Comparison of ENCODE assay signal across 8 cellular contexts in genomic region chr22:19448076-19448607, GRCh38. TPM values are rescaled to one million over a fixed set of nuclear protein-coding genes. Genes with fewer than 3 reads are reported as not detected.
A peak's percentile ranks its signal among the peaks of the same experiment; 100 is the strongest.
DNase-seq lines count a peak whose midpoint lies in the region; ATAC-seq and TF ChIP-seq lines count a peak whose summit lies in the region.

No MANE protein-coding gene starts in this region.

- 0 out of 2 replicates have a peak, but pooled peaks cover 7% of the 10 kb centered on the region for H4K20me1 ChIP-seq in SK-N-SH (ENCODE audit: insufficient read depth)

- H3K9ac ChIP-seq in SK-N-SH: peak overlapping the region; percentile 90

- POLR2A ChIA-PET in SK-N-SH (lab: Yijun Ruan, JAX): no interaction called here

- H3K4me1 ChIP-seq in SK-N-SH (ENCODE audit: control insufficient read depth in 1 of 2, insufficient read depth in 2 of 2, low read depth in 1 of 2, low read length in 1 of 2) (peaks cover 0 to 19% of the 10 kb centered on the region in 2 experiments; a peak in 1 of 4 replicates), lower lobe of right lung (peaks cover 33% of the 10 kb centered on the region), thyroid gland (peaks cover 22 to 29% of the 10 kb centered on the region in 2 donors)

- no peak for TF ChIP-seq RAD21 in SK-N-SH (IDR thresholded peaks at IDR 0.05; ENCODE audit: low read length)

- CTCF ChIA-PET in SK-N-SH (lab: Yijun Ruan, JAX): interaction anchor here (0.7 to 1.7 kb wide), 3 partner anchors 182 to 303 kb away, joined by 4 to 7 read pairs (median 5); no protein-coding TSS in a partner anchor

- peaks cover 74% of the 10 kb centered on the region for H3K36me3 ChIP-seq in KOPT-K1 (ENCODE audit: insufficient read depth, low read length)
- peaks cover 19 to 56% of the 10 kb centered on the region in 2 experiments for H3K36me3 ChIP-seq in SK-N-SH (replicated peaks in 1 of 2; ENCODE audit: control insufficient read depth in 1 of 2, insufficient read depth in 2 of 2, low read length in 1 of 2)
- H3K36me3 ChIP-seq in lower lobe of right lung: peaks cover 41% of the 10 kb centered on the region
- H3K36me3 ChIP-seq in thyroid gland: peaks cover 0 to 18% of the 10 kb centered on the region in 2 donors

- H2AFZ ChIP-seq in SK-N-SH (ENCODE audit: low read depth): peak overlapping the region; percentile 85

- H3K9me3 ChIP-seq in KOPT-K1 (ENCODE audit: insufficient read depth, low read length, poor library complexity, severe bottlenecking): no peaks in the 10 kb centered on the region
- no peaks in the 10 kb centered on the region for H3K9me3 ChIP-seq in SK-N-SH
- H3K9me3 ChIP-seq in lower lobe of right lung: no peaks in the 10 kb centered on the region
- no peaks in the 10 kb centered on the region for H3K9me3 ChIP-seq in thyroid gland

- DNase-seq in DMS79 treated with DMSO at 0.1 percent for 48 hours (lab: John Stamatoyannopoulos, UW) (peak; percentile 68), SK-N-SH (peak; percentile 76), ecto neural progenitor cell (ENCODE audit: low spot score) (peak; percentile 64), lower lobe of right lung (no peak), thyroid gland (peak; percentile 32 to 33), superior temporal gyrus (ENCODE audit: extremely low spot score) (no peak)

- intact Hi-C loops in lower lobe of right lung (cut with DNase I) (no loop called here), thyroid gland (cut with DNase I) (loop anchor here (10.0 kb wide), 1 partner anchor 53 kb away; no protein-coding TSS in a partner anchor)

- 24% methylated on average over 14 of the region's 14 CpGs for WGBS in SK-N-SH (ENCODE audit: low lambda C conversion rate)
- 15 to 16% methylated on average over 14 of the region's 14 CpGs for WGBS in thyroid gland, 2 donors

- no peaks in the 10 kb centered on the region for H3K9me2 ChIP-seq in SK-N-SH

- TF ChIP-seq EP300 in SK-N-SH (IDR thresholded peaks at IDR 0.05; ENCODE audit: borderline replicate concordance in 1 of 2, low read depth in 1 of 2, low read length in 1 of 2): no peak

- H3F3A ChIP-seq in SK-N-SH (replicated peaks; ENCODE audit: insufficient read depth): peaks cover 9% of the 10 kb centered on the region

- H3K4me2 ChIP-seq in SK-N-SH: peak overlapping the region; percentile 85

- TF ChIP-seq CTCF in SK-N-SH (IDR thresholded peaks at IDR 0.05) (no peak), lower lobe of right lung (IDR thresholded peaks at IDR 0.05) (no peak), thyroid gland (IDR thresholded peaks at IDR 0.05) (no peak)

- no peak for TF ChIP-seq POLR2A in thyroid gland (IDR thresholded peaks at IDR 0.05)

- H3K27ac ChIP-seq in KOPT-K1 (ENCODE audit: low read depth, low read length, poor library complexity, severe bottlenecking): peak overlapping the region; percentile 77
- peak overlapping the region; percentile 41 to 90 for H3K27ac ChIP-seq in SK-N-SH (ENCODE audit: low read depth in 2 of 2, low read length in 1 of 2)
- peak overlapping the region; percentile 89 for H3K27ac ChIP-seq in lower lobe of right lung
- peak overlapping the region; percentile 89 to 92 (median 91) for H3K27ac ChIP-seq in thyroid gland

- H3K79me2 ChIP-seq in SK-N-SH (ENCODE audit: insufficient read depth): peaks cover 44% of the 10 kb centered on the region

- peak overlapping the region; percentile 75 to 87 for H3K4me3 ChIP-seq in SK-N-SH (ENCODE audit: low read depth in 2 of 2, low read length in 1 of 2)
- H3K4me3 ChIP-seq in lower lobe of right lung: peak overlapping the region; percentile 76
- H3K4me3 ChIP-seq in thyroid gland (replicated peaks in 1 of 3): peak overlapping the region; percentile 59 to 91 (median 72)

- H3K27me3 ChIP-seq in SK-N-SH (ENCODE audit: insufficient read depth) (no peaks in the 10 kb centered on the region), lower lobe of right lung (ENCODE audit: low read depth) (no peaks in the 10 kb centered on the region), thyroid gland (no peaks in the 10 kb centered on the region)

- ATAC-seq in GM21515 (IDR thresholded peaks at IDR 0.05; ENCODE audit: unreplicated experiment) (peak; percentile 19), lower lobe of right lung (peak; percentile 50 to 68)

TF ChIP-seq in SK-N-SH, 30 proteins besides CTCF, POLR2A, EP300 and RAD21:
- TF ChIP-seq YY1 (IDR thresholded peaks at IDR 0.05; ENCODE audit: low read depth): no peak
- TF ChIP-seq PBX3 (IDR thresholded peaks at IDR 0.05): no peak
- no peak for TF ChIP-seq SMC3 (IDR thresholded peaks at IDR 0.05; ENCODE audit: low read depth, low read length)
- no peak for TF ChIP-seq ELF1 (IDR thresholded peaks at IDR 0.05)
- no peak for TF ChIP-seq RXRA (IDR thresholded peaks at IDR 0.05; ENCODE audit: borderline replicate concordance, low read depth)
TF ChIP-seq in SK-N-SH: peak in this region for 0.

RNA-seq across cellular contexts. Expression of gene C22orf39, which starts 0.6 kb away (rescaled TPM):
- polyA plus RNA-seq in SK-N-SH (2012; rRNA removed): 17.7 and 22.2 TPM in 2 replicates
- polyA plus RNA-seq in SK-N-SH (2012; cell fraction: cytosol; rRNA removed): 21.1 and 21.7 TPM in 2 replicates
- 11.1 and 14.0 TPM in 2 replicates for polyA plus RNA-seq in SK-N-SH (2012; cell fraction: nucleus; rRNA removed)
- total RNA-seq in lower lobe of right lung (36.4 TPM), thyroid gland (10 to 100 TPM; 66.9 to 90.0 (median 83.1) TPM)

RNA-seq across cellular contexts. Expression of gene MRPL40, which starts 15.8 kb away (rescaled TPM):
- 34.9 and 35.7 TPM in 2 replicates for polyA plus RNA-seq in SK-N-SH (2012; rRNA removed)
- polyA plus RNA-seq in SK-N-SH (2012; cell fraction: cytosol; rRNA removed): 40.6 and 43.4 TPM in 2 replicates
- polyA plus RNA-seq in SK-N-SH (2012; cell fraction: nucleus; rRNA removed): 12.7 and 17.4 TPM in 2 replicates
- total RNA-seq in lower lobe of right lung (23.2 TPM), thyroid gland (10 to 100 TPM; 37.5 to 69.3 (median 48.7) TPM)

RNA-seq across cellular contexts. Expression of gene HIRA, which starts 16.6 kb away (rescaled TPM):
- 20.2 and 21.0 TPM in 2 replicates for polyA plus RNA-seq in SK-N-SH (2012; rRNA removed)
- polyA plus RNA-seq in SK-N-SH (2012; cell fraction: cytosol; rRNA removed): 13.6 and 19.3 TPM in 2 replicates
- polyA plus RNA-seq in SK-N-SH (2012; cell fraction: nucleus; rRNA removed): 21.0 and 23.4 TPM in 2 replicates
- total RNA-seq in lower lobe of right lung (27.9 TPM), thyroid gland (100 to 1,000 TPM in 2 of 4 donors, 10 to 100 TPM in 2; 63.8 to 139 (median 107) TPM)

RNA-seq across cellular contexts. Expression of gene UFD1, which starts 30.9 kb away (rescaled TPM):
- 111 and 122 TPM in 2 replicates for polyA plus RNA-seq in SK-N-SH (2012; rRNA removed)
- 91.4 and 107 TPM in 2 replicates for polyA plus RNA-seq in SK-N-SH (2012; cell fraction: cytosol; rRNA removed)
- 84.4 and 109 TPM in 2 replicates for polyA plus RNA-seq in SK-N-SH (2012; cell fraction: nucleus; rRNA removed)
- total RNA-seq in lower lobe of right lung (36.7 TPM), thyroid gland (10 to 100 TPM; 29.3 to 52.7 (median 44.2) TPM)

RNA-seq across cellular contexts. Expression of gene CDC45, which starts 31.6 kb away (rescaled TPM):
- polyA plus RNA-seq in SK-N-SH (2012; rRNA removed): 23.6 and 26.4 TPM in 2 replicates
- polyA plus RNA-seq in SK-N-SH (2012; cell fraction: cytosol; rRNA removed): 21.2 and 22.9 TPM in 2 replicates
- polyA plus RNA-seq in SK-N-SH (2012; cell fraction: nucleus; rRNA removed): 37.9 and 38.2 TPM in 2 replicates
- total RNA-seq in lower lobe of right lung: 1.4 TPM
- 1 to 10 TPM in 2 of 4 donors, under 1 TPM in 1, not detected in 1; 0.24 to 1.9 (median 1.7) TPM for total RNA-seq in thyroid gland

Comparison
In these comparisons a context has a peak if more than half of its experiments do, and no peak if none do; other contexts are left out.
1. DNase-seq: peak in DMS79 treated with DMSO at 0.1 percent for 48 hours (single experiment), SK-N-SH (single experiment), ecto neural progenitor cell (single experiment) and thyroid gland (2 of 2); none in lower lobe of right lung (single experiment) and superior temporal gyrus (single experiment).
2. Peak in every context shown above with its lines, with median percentiles within 50 percentile points of each other: H3K27ac ChIP-seq and H3K4me3 ChIP-seq.